Comparison of ENCODE assay signal across 1 cellular context in the genomic region with DNA sequence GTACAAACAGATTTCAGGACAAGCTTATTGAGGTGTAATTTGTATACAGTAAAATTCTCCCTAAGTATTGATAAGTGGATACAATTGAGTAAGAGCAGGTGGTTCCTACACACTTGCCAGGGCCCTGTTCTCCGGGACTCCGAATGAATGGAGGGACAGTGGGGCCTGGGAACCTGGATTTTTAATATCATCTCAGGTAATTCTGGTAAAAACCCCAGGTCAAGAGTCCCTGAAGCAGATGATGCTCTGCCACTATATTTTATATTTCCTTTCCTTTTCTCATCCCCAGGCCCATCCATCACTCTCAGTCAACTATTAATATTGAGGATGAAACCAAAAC.
TF ChIP-seq lines count a peak whose summit lies in the region.

No MANE protein-coding gene starts in this region.

TF ChIP-seq in H1, 55 proteins besides CTCF, POLR2A, EP300 and RAD21:
- TF ChIP-seq, protein P1, sequence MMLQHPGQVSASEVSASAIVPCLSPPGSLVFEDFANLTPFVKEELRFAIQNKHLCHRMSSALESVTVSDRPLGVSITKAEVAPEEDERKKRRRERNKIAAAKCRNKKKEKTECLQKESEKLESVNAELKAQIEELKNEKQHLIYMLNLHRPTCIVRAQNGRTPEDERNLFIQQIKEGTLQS (IDR thresholded peaks at IDR 0.05; ENCODE audit: insufficient read depth, low read depth, low read length), result peak; percentile 68
- no peak for TF ChIP-seq CREB1 (IDR thresholded peaks at IDR 0.05)
